In genomic region chr5:142032747-142033631, GRCh38 we compare ENCODE assay signal across 20 cellular contexts. TPM values are rescaled to one million over a fixed set of nuclear protein-coding genes. Genes with fewer than 3 reads are reported as not detected.
A peak's percentile ranks its signal among the peaks of the same experiment; 100 is the strongest.
DNase-seq lines count a peak whose midpoint lies in the region; ATAC-seq, FAIRE-seq and TF ChIP-seq lines count a peak whose summit lies in the region.
"Had no signal": no experiment of that assay in that cellular context is flagged by ENCODE, and none has a peak within 500 bp of the region (broad histone marks: within the 10 kb centered on the region; RNA-seq: fewer than 3 reads in every experiment).

No MANE protein-coding gene starts in this region.

- TF ChIP-seq CTCF in glutamatergic neuron (IDR thresholded peaks at IDR 0.05; ENCODE audit: partially characterized antibody, unreplicated experiment): no peak

- H3K79me2 ChIP-seq in ACC112 (ENCODE audit: control insufficient read depth, insufficient read depth, low read length, unreplicated experiment): no peaks in the 10 kb centered on the region

- peak overlapping the region; percentile 1 for H2AFZ ChIP-seq in ACC112 (ENCODE audit: low read length, unreplicated experiment)

- H3K4me3 ChIP-seq in ACC112 (ENCODE audit: low read depth, low read length): no peak overlapping the region
- H3K4me3 ChIP-seq in CD4-positive, CD25-positive, alpha-beta regulatory T cell (ENCODE audit: low read depth, low read length): no peak overlapping the region
- H3K4me3 ChIP-seq: SJSA1, spleen, thoracic aorta had no signal

- no peaks in the 10 kb centered on the region for H3K36me3 ChIP-seq in ACC112 (ENCODE audit: insufficient read depth, low read length)
- H3K36me3 ChIP-seq in CD4-positive, CD25-positive, alpha-beta regulatory T cell (ENCODE audit: control insufficient read depth, insufficient read depth, low read length): no peaks in the 10 kb centered on the region
- H3K36me3 ChIP-seq: SJSA1, spleen, thoracic aorta had no signal

- H3K27ac Mint-ChIP-seq in CD4-positive, CD25-positive, alpha-beta regulatory T cell: peak overlapping the region in 2 of 3 donors; percentile 72 to 83
- H3K27ac Mint-ChIP-seq in activated naive CD8-positive, alpha-beta T cell treated with anti-CD3 and anti-CD28 coated beads for 36 hours: peak overlapping the region; percentile 61
- no peak overlapping the region for H3K27ac Mint-ChIP-seq in glutamatergic neuron (ENCODE audit: unreplicated experiment)
- H3K27ac Mint-ChIP-seq: H9, nephron had no signal

- H3K4me1 Mint-ChIP-seq in CD4-positive, CD25-positive, alpha-beta regulatory T cell: peaks cover 12 to 28% (median 19%) of the 10 kb centered on the region in 4 donors
- peaks cover 18% of the 10 kb centered on the region for H3K4me1 Mint-ChIP-seq in activated naive CD8-positive, alpha-beta T cell treated with anti-CD3 and anti-CD28 coated beads for 36 hours
- no peaks in the 10 kb centered on the region for H3K4me1 Mint-ChIP-seq in glutamatergic neuron (ENCODE audit: low read depth, unreplicated experiment)
- H3K4me1 Mint-ChIP-seq: nephron had no signal

- no peak overlapping the region for H3K27ac ChIP-seq in ACC112 (ENCODE audit: low read depth, low read length)
- H3K27ac ChIP-seq in CD4-positive, CD25-positive, alpha-beta regulatory T cell (ENCODE audit: insufficient read depth, low read length, poor library complexity, severe bottlenecking): no peak overlapping the region
- H3K27ac ChIP-seq: HL-60, SJSA1, spleen, thoracic aorta had no signal

- no peaks in the 10 kb centered on the region for H3K9me3 Mint-ChIP-seq in CD4-positive, CD25-positive, alpha-beta regulatory T cell
- peaks cover 5% of the 10 kb centered on the region for H3K9me3 Mint-ChIP-seq in activated naive CD8-positive, alpha-beta T cell treated with anti-CD3 and anti-CD28 coated beads for 36 hours
- H3K9me3 Mint-ChIP-seq in glutamatergic neuron (ENCODE audit: unreplicated experiment): peaks cover 1% of the 10 kb centered on the region
- H3K9me3 Mint-ChIP-seq: H9, nephron had no signal

- no peak for ATAC-seq in CD4-positive, CD25-positive, alpha-beta regulatory T cell (ENCODE audit: low read depth in 2 of 2)
- ATAC-seq in GM21515 (IDR thresholded peaks at IDR 0.05; ENCODE audit: unreplicated experiment) (no peak), GM19035 (IDR thresholded peaks at IDR 0.05; ENCODE audit: unreplicated experiment) (no peak)

- TF ChIP-seq POLR2A in GM12891 (IDR thresholded peaks at IDR 0.05; ENCODE audit: low read depth, low read length): no peak

- DNase-seq in CD4-positive, CD25-positive, alpha-beta regulatory T cell: no peak
- DNase-seq in NCI-H2227 treated with DMSO at 0.1 percent for 48 hours (lab: John Stamatoyannopoulos, UW): peak; percentile 62
- DNase-seq in activated naive CD8-positive, alpha-beta T cell treated with anti-CD3 and anti-CD28 coated beads for 36 hours: no peak
- DNase-seq in GM12891 (ENCODE audit: insufficient read length, low spot score): no peak
- no peak for DNase-seq in glutamatergic neuron
- DNase-seq: activated gamma-delta T cell, AML-193, anterior cingulate cortex, Caco-2, H9, kidney glomerular epithelial cell, spleen, T-helper 9 cell had no signal

- no peak for FAIRE-seq in GM12891 (lab: Jason Lieb, UNC)

- no peak overlapping the region for H3K4me3 Mint-ChIP-seq in CD4-positive, CD25-positive, alpha-beta regulatory T cell
- H3K4me3 Mint-ChIP-seq in activated naive CD8-positive, alpha-beta T cell treated with anti-CD3 and anti-CD28 coated beads for 36 hours: no peak overlapping the region
- no peak overlapping the region for H3K4me3 Mint-ChIP-seq in glutamatergic neuron (ENCODE audit: unreplicated experiment)
- H3K4me3 Mint-ChIP-seq: H9, nephron had no signal

- H3K36me3 Mint-ChIP-seq in CD4-positive, CD25-positive, alpha-beta regulatory T cell: peaks cover 3% of the 10 kb centered on the region
- H3K36me3 Mint-ChIP-seq in activated naive CD8-positive, alpha-beta T cell treated with anti-CD3 and anti-CD28 coated beads for 36 hours: peaks cover 13% of the 10 kb centered on the region
- H3K36me3 Mint-ChIP-seq in glutamatergic neuron (ENCODE audit: unreplicated experiment): no peaks in the 10 kb centered on the region

- no peaks in the 10 kb centered on the region for H3K27me3 Mint-ChIP-seq in CD4-positive, CD25-positive, alpha-beta regulatory T cell
- no peaks in the 10 kb centered on the region for H3K27me3 Mint-ChIP-seq in activated naive CD8-positive, alpha-beta T cell treated with anti-CD3 and anti-CD28 coated beads for 36 hours
- H3K27me3 Mint-ChIP-seq in glutamatergic neuron (ENCODE audit: unreplicated experiment): no peaks in the 10 kb centered on the region

- H3K9me3 ChIP-seq in CD4-positive, CD25-positive, alpha-beta regulatory T cell (ENCODE audit: control insufficient read depth in 2 of 2, low read length in 2 of 2): no peaks in the 10 kb centered on the region
- H3K9me3 ChIP-seq: Caco-2, SJSA1, spleen, thoracic aorta had no signal

- H3K4me1 ChIP-seq in ACC112 (ENCODE audit: control insufficient read depth, insufficient read depth, low read length, unreplicated experiment): no peaks in the 10 kb centered on the region
- H3K4me1 ChIP-seq in CD4-positive, CD25-positive, alpha-beta regulatory T cell (ENCODE audit: control insufficient read depth, insufficient read depth, low read length, poor library complexity, severe bottlenecking): peaks cover 17% of the 10 kb centered on the region
- H3K4me1 ChIP-seq: Caco-2, SJSA1 had no signal

- no peaks in the 10 kb centered on the region; the same call in 1 of the 2 replicates for H3K27me3 ChIP-seq in ACC112 (ENCODE audit: insufficient read depth, low read length)
- no peaks in the 10 kb centered on the region for H3K27me3 ChIP-seq in CD4-positive, CD25-positive, alpha-beta regulatory T cell (ENCODE audit: control insufficient read depth, insufficient read depth, low read length)

TF ChIP-seq in GM12891, 5 proteins besides CTCF, POLR2A, EP300 and RAD21:
- TF ChIP-seq SPI1 (IDR thresholded peaks at IDR 0.05; ENCODE audit: low read depth, low read length) (no peak), POU2F2 (IDR thresholded peaks at IDR 0.05; ENCODE audit: low read depth, low read length) (no peak), PAX5 (IDR thresholded peaks at IDR 0.05; ENCODE audit: insufficient read depth, low read length, severe bottlenecking) (no peak), POLR2AphosphoS5 (IDR thresholded peaks at IDR 0.05; ENCODE audit: low read depth, low read length) (no peak), TAF1 (IDR thresholded peaks at IDR 0.05; ENCODE audit: low read depth, low read length) (no peak)
TF ChIP-seq in GM12891: peak in this region for 0.

RNA-seq across cellular contexts. Expression of gene GNPDA1, which starts 20.2 kb away (rescaled TPM):
- 7.7 TPM for total RNA-seq in CD4-positive, CD25-positive, alpha-beta regulatory T cell
- polyA plus RNA-seq in CD4-positive, CD25-positive, alpha-beta regulatory T cell: 10 to 100 TPM; 21.6 to 25.4 (median 22.9) TPM
- total RNA-seq in activated naive CD8-positive, alpha-beta T cell treated with anti-CD3 and anti-CD28 coated beads for 36 hours: 100 to 1,000 TPM; 140 to 148 TPM
- 8.6 TPM for polyA plus RNA-seq in GM12891 (2012; ENCODE audit: low read depth, missing spikeins)
- 20.2 TPM for total RNA-seq in glutamatergic neuron (ENCODE audit: unreplicated experiment)
